ENCODE assay signal across 20 cellular contexts in genomic region chr1:57506941-57507340, GRCh38.
DNase-seq lines count a peak whose midpoint lies in the region; ATAC-seq and TF ChIP-seq lines count a peak whose summit lies in the region.
"Had no signal": no experiment of that assay in that cellular context is flagged by ENCODE, and none has a peak within 500 bp of the region (broad histone marks: within the 10 kb centered on the region; RNA-seq: fewer than 3 reads in every experiment).

No MANE protein-coding gene starts in this region.

- no peaks in the 10 kb centered on the region for H4K20me1 ChIP-seq in GM23338 (replicated peaks; ENCODE audit: insufficient read depth)
- H4K20me1 ChIP-seq: BLaER1 had no signal

- no peak for ATAC-seq in GM23338
- ATAC-seq: CD8-positive, alpha-beta T cell; GM12878 had no signal

- DNase-seq in DMS 273 (lab: John Stamatoyannopoulos, UW; ENCODE audit: unreplicated experiment) (peak; percentile 35), DMS 273 treated with DMSO at 0.1 percent for 48 hours (lab: John Stamatoyannopoulos, UW) (no peak), NCI-H82 (lab: John Stamatoyannopoulos, UW) (peak; percentile 20), NCI-H82 treated with DMSO at 0.1 percent for 48 hours (lab: John Stamatoyannopoulos, UW; ENCODE audit: unreplicated experiment) (no peak), cerebellar cortex (ENCODE audit: low spot score) (peak; percentile 74), GM23338 (ENCODE audit: low spot score) (no peak)
- DNase-seq in CD8-positive, alpha-beta memory T cell: no peak
- DNase-seq: CD4-positive, CD25-positive, alpha-beta regulatory T cell; CD8-positive, alpha-beta T cell; DMS153; DND-41; GDM1; GOT3; HFFc6 had no signal

- no peaks in the 10 kb centered on the region for H3K36me3 Mint-ChIP-seq in GM23338 (ENCODE audit: low read depth)
- no peaks in the 10 kb centered on the region for H3K36me3 Mint-ChIP-seq in CD8-positive, alpha-beta memory T cell
- H3K36me3 Mint-ChIP-seq: CD4-positive, CD25-positive, alpha-beta regulatory T cell; CD8-positive, alpha-beta T cell had no signal

- no peaks in the 10 kb centered on the region for H3F3A ChIP-seq in GM23338 (replicated peaks; ENCODE audit: low read depth)

- no peak for TF ChIP-seq CTCF in GM23338 (conservative IDR thresholded peaks at IDR 0.05; ENCODE audit: low read depth in 2 of 2)

- H3K36me3 ChIP-seq in GM23338 (ENCODE audit: insufficient read depth): no peaks in the 10 kb centered on the region
- no peaks in the 10 kb centered on the region for H3K36me3 ChIP-seq in CD8-positive, alpha-beta memory T cell (ENCODE audit: insufficient read depth, low read length)
- H3K36me3 ChIP-seq: BLaER1, HAP-1 had no signal

- no peak overlapping the region for H3K4me3 ChIP-seq in GM23338
- H3K4me3 ChIP-seq in CD8-positive, alpha-beta memory T cell (ENCODE audit: low read length): no peak overlapping the region
- H3K4me3 ChIP-seq: BLaER1, GM12878, HAP-1 had no signal

- H3K4me1 ChIP-seq in GM23338 (ENCODE audit: insufficient read depth): no peaks in the 10 kb centered on the region
- no peaks in the 10 kb centered on the region for H3K4me1 ChIP-seq in CD8-positive, alpha-beta memory T cell (ENCODE audit: insufficient read depth, low read length)
- H3K4me1 ChIP-seq: HAP-1 had no signal

- H3K9me3 ChIP-seq in CD8-positive, alpha-beta memory T cell (ENCODE audit: low read length): no peaks in the 10 kb centered on the region
- H3K9me3 ChIP-seq: BLaER1, HAP-1 had no signal

- POLR2A ChIA-PET in CD8-positive, alpha-beta memory T cell (lab: Charles Lee): no interaction called here

- no peak overlapping the region for H3K4me2 ChIP-seq in GM23338
- H3K4me2 ChIP-seq: BLaER1 had no signal

- H3K79me2 ChIP-seq in GM23338 (replicated peaks; ENCODE audit: insufficient read depth): no peaks in the 10 kb centered on the region

- no peaks in the 10 kb centered on the region for H3K9me3 Mint-ChIP-seq in GM23338
- H3K9me3 Mint-ChIP-seq in CD8-positive, alpha-beta memory T cell: peaks cover 0 to 2% (median 0%) of the 10 kb centered on the region in 5 donors
- H3K9me3 Mint-ChIP-seq: CD8-positive, alpha-beta T cell; HFFc6 had no signal

- no peak overlapping the region for H3K27ac Mint-ChIP-seq in GM23338
- no peak overlapping the region for H3K27ac Mint-ChIP-seq in CD8-positive, alpha-beta memory T cell
- H3K27ac Mint-ChIP-seq: B cell; CD4-positive, CD25-positive, alpha-beta regulatory T cell; CD8-positive, alpha-beta T cell; HFFc6 had no signal

- H3K9me2 ChIP-seq in GM23338 (ENCODE audit: insufficient read depth): peaks cover 13% of the 10 kb centered on the region; the same call in 1 of the 2 replicates

- H3K27ac ChIP-seq in GM23338 (ENCODE audit: low read depth): no peak overlapping the region
- no peak overlapping the region for H3K27ac ChIP-seq in CD8-positive, alpha-beta memory T cell (ENCODE audit: low read depth, low read length)
- H3K27ac ChIP-seq: 22Rv1, BLaER1, C4-2B had no signal

- H3K4me1 Mint-ChIP-seq in GM23338: no peaks in the 10 kb centered on the region
- no peaks in the 10 kb centered on the region for H3K4me1 Mint-ChIP-seq in CD8-positive, alpha-beta memory T cell
- H3K4me1 Mint-ChIP-seq: B cell; CD4-positive, CD25-positive, alpha-beta regulatory T cell had no signal

- CTCF ChIA-PET in CD8-positive, alpha-beta memory T cell (lab: Charles Lee): no interaction called here

- no peak overlapping the region for H2AFZ ChIP-seq in GM23338

- no peaks in the 10 kb centered on the region for H3K27me3 ChIP-seq in GM23338 (ENCODE audit: insufficient read depth)
- no peaks in the 10 kb centered on the region for H3K27me3 ChIP-seq in CD8-positive, alpha-beta memory T cell (ENCODE audit: insufficient read depth, low read length, poor library complexity, severe bottlenecking)
- H3K27me3 ChIP-seq: BLaER1 had no signal

- H3K27me3 Mint-ChIP-seq in GM23338 (ENCODE audit: insufficient read depth, low read depth, poor library complexity): peaks cover 4% of the 10 kb centered on the region
- no peaks in the 10 kb centered on the region for H3K27me3 Mint-ChIP-seq in CD8-positive, alpha-beta memory T cell
- H3K27me3 Mint-ChIP-seq: B cell; CD4-positive, CD25-positive, alpha-beta regulatory T cell had no signal

- H3K4me3 Mint-ChIP-seq in GM23338: no peak overlapping the region
- H3K4me3 Mint-ChIP-seq in CD8-positive, alpha-beta memory T cell: no peak overlapping the region
- H3K4me3 Mint-ChIP-seq: B cell; CD4-positive, CD25-positive, alpha-beta regulatory T cell; CD8-positive, alpha-beta T cell; HFFc6 had no signal

TF ChIP-seq in GM23338, 12 proteins besides CTCF, POLR2A, EP300 and RAD21:
- TF ChIP-seq ZNF462 (CRISPR knock-in tag; IDR thresholded peaks at IDR 0.05): no peak
- no peak for TF ChIP-seq POLR2AphosphoS5 (IDR thresholded peaks at IDR 0.05; ENCODE audit: low read depth)
- TF ChIP-seq STAT1 (IDR thresholded peaks at IDR 0.05; ENCODE audit: unreplicated experiment): no peak
- TF ChIP-seq JUNB (IDR thresholded peaks at IDR 0.05; ENCODE audit: unreplicated experiment): no peak
- TF ChIP-seq EZH2phosphoT487 (IDR thresholded peaks at IDR 0.05; ENCODE audit: unreplicated experiment): no peak
- no peak for TF ChIP-seq ZNF114 (CRISPR knock-in tag; IDR thresholded peaks at IDR 0.05)

Comparison
In these comparisons a context has a peak if more than half of its experiments do, and no peak if none do; other contexts are left out.
1. DNase-seq: peak in DMS 273 (single experiment), NCI-H82 (single experiment) and cerebellar cortex (single experiment); none in DMS 273 treated with DMSO at 0.1 percent for 48 hours (single experiment), NCI-H82 treated with DMSO at 0.1 percent for 48 hours (single experiment), GM23338 (single experiment) and CD8-positive, alpha-beta memory T cell (0 of 5).